ENCODE assay signal across 1 cellular context in genomic region chr11:33753304-33753703, GRCh38.
A peak's percentile ranks its signal among the peaks of the same experiment; 100 is the strongest.
TF ChIP-seq lines count a peak whose summit lies in the region.

No MANE protein-coding gene starts in this region.

TF ChIP-seq in IMR-90, 13 proteins besides CTCF, POLR2A, EP300 and RAD21:
- peak; percentile 50 for TF ChIP-seq MAFK (IDR thresholded peaks at IDR 0.05; ENCODE audit: low read depth, low read length)
- TF ChIP-seq, protein P1, sequence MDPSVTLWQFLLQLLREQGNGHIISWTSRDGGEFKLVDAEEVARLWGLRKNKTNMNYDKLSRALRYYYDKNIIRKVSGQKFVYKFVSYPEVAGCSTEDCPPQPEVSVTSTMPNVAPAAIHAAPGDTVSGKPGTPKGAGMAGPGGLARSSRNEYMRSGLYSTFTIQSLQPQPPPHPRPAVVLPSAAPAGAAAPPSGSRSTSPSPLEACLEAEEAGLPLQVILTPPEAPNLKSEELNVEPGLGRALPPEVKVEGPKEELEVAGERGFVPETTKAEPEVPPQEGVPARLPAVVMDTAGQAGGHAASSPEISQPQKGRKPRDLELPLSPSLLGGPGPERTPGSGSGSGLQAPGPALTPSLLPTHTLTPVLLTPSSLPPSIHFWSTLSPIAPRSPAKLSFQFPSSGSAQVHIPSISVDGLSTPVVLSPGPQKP (IDR thresholded peaks at IDR 0.05; ENCODE audit: borderline replicate concordance, low read depth, low read length), result no peak
